Comparison of ENCODE assay signal across 8 cellular contexts in the genomic region with DNA sequence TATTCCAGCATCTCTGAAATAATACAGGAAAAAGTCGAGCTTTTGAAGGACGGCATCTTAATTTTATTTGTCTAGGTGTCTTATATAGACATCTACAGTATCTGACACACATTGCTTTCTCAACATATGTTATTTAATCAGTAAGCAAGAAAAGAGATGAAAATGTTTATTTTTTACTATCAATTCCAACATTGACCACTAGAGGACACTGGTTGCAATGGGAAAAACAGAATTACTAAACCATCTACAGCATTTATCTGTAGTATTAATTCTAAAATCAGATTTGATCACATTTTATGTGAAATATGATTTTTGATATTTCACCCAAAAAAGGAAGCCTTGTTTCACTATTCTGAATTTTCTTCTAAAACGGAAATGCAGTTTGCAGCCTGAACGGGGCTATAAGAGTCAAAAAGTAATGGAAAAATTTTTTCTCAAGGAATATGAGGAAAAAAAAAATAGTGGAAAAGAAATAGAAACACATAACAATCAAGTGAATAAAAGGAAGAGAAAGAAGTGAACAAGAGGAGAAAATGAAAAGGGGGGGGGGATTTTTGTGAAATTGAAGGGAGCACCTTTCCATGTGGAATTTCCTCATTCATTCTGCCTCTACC.
DNase-seq lines count a peak whose midpoint lies in the region; ATAC-seq, FAIRE-seq and TF ChIP-seq lines count a peak whose summit lies in the region.

No MANE protein-coding gene starts in this region.

- no peak for TF ChIP-seq EP300 in A549 (IDR thresholded peaks at IDR 0.05)

- no peak overlapping the region for H3K4me3 Mint-ChIP-seq in immature natural killer cell

- H3K27ac ChIP-seq in A549, result no peak overlapping the region

- peak; percentile 13 to 25 for DNase-seq in A549 (ENCODE audit: low read depth in 1 of 2, low spot score in 1 of 2)
- peak; percentile 26 for DNase-seq in SW480 (ENCODE audit: low spot score)
- peak; percentile 5 to 29 (median 15) for DNase-seq in immature natural killer cell
- no peak for DNase-seq in SHP77 treated with DMSO at 0.1 percent for 48 hours (lab: John Stamatoyannopoulos, UW)
- DNase-seq in activated gamma-delta T cell treated with Interleukin-2 at 50 U/mL for 16 hours, result no peak

- no peak overlapping the region for H3K4me2 ChIP-seq in A549

- 21% methylated on average over 4 of the region's 4 CpGs for WGBS in A549 (ENCODE audit: missing lambda C conversion rate)

- ATAC-seq in A549 (no peak), GM21576 (IDR thresholded peaks at IDR 0.05; ENCODE audit: unreplicated experiment) (no peak), GM21423 (IDR thresholded peaks at IDR 0.05; ENCODE audit: unreplicated experiment) (no peak)

- peaks cover 4% of the 10 kb centered on the region; the same call in 1 of the 3 replicates for H3K4me1 ChIP-seq in A549

- CTCF ChIA-PET in A549 (lab: Yijun Ruan, JAX), result interaction anchor here (0.5 to 1.4 kb wide), 2 partner anchors 42 to 562 kb away, joined by 4 read pairs; no protein-coding TSS in a partner anchor

- peaks cover 20 to 45% of the 10 kb centered on the region in 2 donors for H3K4me1 Mint-ChIP-seq in immature natural killer cell

- TF ChIP-seq CTCF in A549 (IDR thresholded peaks at IDR 0.05) (peak; percentile 60), GM12875 (IDR thresholded peaks at IDR 0.05; ENCODE audit: borderline replicate concordance, insufficient read depth, low read depth, low read length) (peak; percentile 54; the same call in 1 of the 2 replicates)

- no peaks in the 10 kb centered on the region for H3K27me3 Mint-ChIP-seq in immature natural killer cell (ENCODE audit: low read depth in 3 of 3)

- H3K4me3 ChIP-seq in A549 (no peak overlapping the region), GM12875 (ENCODE audit: low read depth, low read length) (no peak overlapping the region)

- POLR2A ChIA-PET in A549 (lab: Yijun Ruan, JAX), result no interaction called here

- no peak for TF ChIP-seq POLR2A in A549 (IDR thresholded peaks at IDR 0.05; ENCODE audit: low read length)

- H3K9me3 ChIP-seq in A549, result no peaks in the 10 kb centered on the region

- peaks cover 6 to 21% (median 19%) of the 10 kb centered on the region in 3 donors for H3K36me3 Mint-ChIP-seq in immature natural killer cell

- H3K27ac Mint-ChIP-seq in immature natural killer cell, result peak overlapping the region in 4 of 6 donors; percentile 26 to 60 (median 48)

- peak; percentile 45 to 60; a peak in 4 of 5 replicates for TF ChIP-seq RAD21 in A549 (conservative IDR thresholded peaks at IDR 0.05 in 1 of 2, IDR thresholded peaks at IDR 0.05 in 1 of 2)

- H3K9me3 Mint-ChIP-seq in immature natural killer cell, result no peaks in the 10 kb centered on the region

- FAIRE-seq in A549 (lab: Jason Lieb, UNC), result no peak

TF ChIP-seq in A549, 52 proteins besides CTCF, POLR2A, EP300 and RAD21:
- no peak for TF ChIP-seq E2F6 (IDR thresholded peaks at IDR 0.05; ENCODE audit: borderline replicate concordance, low read depth)
- no peak for TF ChIP-seq MAFK (IDR thresholded peaks at IDR 0.05; ENCODE audit: partially characterized antibody)
- no peak for TF ChIP-seq MYC (IDR thresholded peaks at IDR 0.05; ENCODE audit: borderline replicate concordance, low read length)
- TF ChIP-seq, protein P1, sequence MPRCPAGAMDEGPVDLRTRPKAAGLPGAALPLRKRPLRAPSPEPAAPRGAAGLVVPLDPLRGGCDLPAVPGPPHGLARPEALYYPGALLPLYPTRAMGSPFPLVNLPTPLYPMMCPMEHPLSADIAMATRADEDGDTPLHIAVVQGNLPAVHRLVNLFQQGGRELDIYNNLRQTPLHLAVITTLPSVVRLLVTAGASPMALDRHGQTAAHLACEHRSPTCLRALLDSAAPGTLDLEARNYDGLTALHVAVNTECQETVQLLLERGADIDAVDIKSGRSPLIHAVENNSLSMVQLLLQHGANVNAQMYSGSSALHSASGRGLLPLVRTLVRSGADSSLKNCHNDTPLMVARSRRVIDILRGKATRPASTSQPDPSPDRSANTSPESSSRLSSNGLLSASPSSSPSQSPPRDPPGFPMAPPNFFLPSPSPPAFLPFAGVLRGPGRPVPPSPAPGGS (IDR thresholded peaks at IDR 0.05), result no peak
- no peak for TF ChIP-seq SMC3 (IDR thresholded peaks at IDR 0.05)
- TF ChIP-seq FOSB (CRISPR knock-in tag; IDR thresholded peaks at IDR 0.05), result no peak
- no peak for TF ChIP-seq ZSCAN20 (CRISPR knock-in tag; IDR thresholded peaks at IDR 0.05)
- TF ChIP-seq MAZ (IDR thresholded peaks at IDR 0.05; ENCODE audit: borderline replicate concordance, low read depth, low read length), result no peak
- TF ChIP-seq HEYL (CRISPR knock-in tag; IDR thresholded peaks at IDR 0.05), result no peak

Comparison
In these comparisons a context has a peak if more than half of its experiments do, and no peak if none do; other contexts are left out.
1. DNase-seq: peak in A549 (2 of 2), SW480 (single experiment) and immature natural killer cell (3 of 3); none in SHP77 treated with DMSO at 0.1 percent for 48 hours (single experiment) and activated gamma-delta T cell treated with Interleukin-2 at 50 U/mL for 16 hours (single experiment).